In genomic region chr6:151038616-151039015, GRCh38 we compare ENCODE assay signal across 29 cellular contexts.
DNase-seq lines count a peak whose midpoint lies in the region; ATAC-seq, FAIRE-seq and TF ChIP-seq lines count a peak whose summit lies in the region.
"Had no signal": no experiment of that assay in that cellular context is flagged by ENCODE, and none has a peak within 500 bp of the region (broad histone marks: within the 10 kb centered on the region; RNA-seq: fewer than 3 reads in every experiment).

No MANE protein-coding gene starts in this region.

- H3K9me3 ChIP-seq in ascending aorta (no peaks in the 10 kb centered on the region), keratinocyte (ENCODE audit: control insufficient read depth, low read depth, low read length) (no peaks in the 10 kb centered on the region), WERI-Rb-1 (ENCODE audit: severe bottlenecking) (no peaks in the 10 kb centered on the region)
- H3K9me3 ChIP-seq: heart left ventricle, suprapubic skin, vagina had no signal

- no peak overlapping the region for H3K4me3 ChIP-seq in ascending aorta
- H3K4me3 ChIP-seq in keratinocyte (ENCODE audit: control insufficient read depth in 2 of 3, extremely low read depth in 1 of 3, insufficient read depth in 2 of 3, low read depth in 1 of 3, low read length in 3 of 3): no peak overlapping the region
- H3K4me3 ChIP-seq in WERI-Rb-1 (ENCODE audit: low read depth, low read length): no peak overlapping the region
- H3K4me3 ChIP-seq: heart left ventricle, suprapubic skin, vagina had no signal

- no peak overlapping the region for H3K9ac ChIP-seq in keratinocyte (ENCODE audit: control insufficient read depth, extremely low read depth, insufficient read depth, low read length)

- no peak overlapping the region for H3K4me2 ChIP-seq in keratinocyte (ENCODE audit: control insufficient read depth, extremely low read depth, insufficient read depth, low read depth, low read length)

- DNase-seq in activated naive CD4-positive, alpha-beta T cell treated with anti-CD3 and anti-CD28 coated beads for 36 hours: no peak
- DNase-seq in ascending aorta (ENCODE audit: low spot score in 2 of 2) (peak in 1 of 2 donors; percentile 57), keratinocyte (ENCODE audit: low read depth, low spot score) (no peak), NCI-H1436 (lab: John Stamatoyannopoulos, UW) (no peak), SHP77 treated with DMSO at 0.1 percent for 48 hours (lab: John Stamatoyannopoulos, UW) (no peak), WERI-Rb-1 (no peak)
- DNase-seq in stimulated activated effector memory CD8-positive, alpha-beta T cell treated with anti-CD3 and anti-CD28 coated beads, Interleukin-12 subunit alpha, Interleukin-12 subunit beta, amount 100 ng/mL, for 72 hours (ENCODE audit: low spot score in 2 of 2): no peak
- DNase-seq: activated CD8-positive, alpha-beta T cell treated with anti-CD3 and anti-CD28 coated beads for 36 hours; activated T-cell treated with anti-CD3 and anti-CD28 coated beads, Interleukin-2, amount 50 U/mL, for 4 hours; amniotic stem cell; COR-L47; dermis blood vessel endothelial cell; DMS79; GF-D8; H7; heart left ventricle; NCI-H1105; NCI-H2081; NCI-H446; nucleus accumbens; Right ventricle myocardium superior; small intestine; stimulated activated CD4-positive, alpha-beta T cell treated with anti-CD3 and anti-CD28 coated beads, Interleukin-2, amount 100 ng/mL, for 48 hours; stimulated activated naive B cell treated with anti-CD40 and anti-IgM and Interleukin-4, amounts not matched to agents 10 μg/mL and 1 μg/mL and 100 μg/mL, for 72 hours; SW 1271; T1000 had no signal

- dilution Hi-C loops in keratinocyte (cut with MboI; ENCODE audit: extremely low pct_ligation_motif_present, low sequenced_read_pairs): no loop called here

- H3K36me3 Mint-ChIP-seq in activated naive CD4-positive, alpha-beta T cell treated with anti-CD3 and anti-CD28 coated beads, Interleukin-2, amount 50 U/mL, for 24 hours: peaks cover 36% of the 10 kb centered on the region
- H3K36me3 Mint-ChIP-seq in activated naive CD4-positive, alpha-beta T cell treated with anti-CD3 and anti-CD28 coated beads for 36 hours (ENCODE audit: low read depth): peaks cover 61% of the 10 kb centered on the region
- H3K36me3 Mint-ChIP-seq in stimulated activated effector memory CD8-positive, alpha-beta T cell treated with anti-CD3 and anti-CD28 coated beads, Interleukin-12 subunit alpha, Interleukin-12 subunit beta, amount 100 ng/mL, for 72 hours: peaks cover 80% of the 10 kb centered on the region

- no peaks in the 10 kb centered on the region for H3K9me1 ChIP-seq in keratinocyte (ENCODE audit: control insufficient read depth, extremely low read depth, insufficient read depth, low read length)

- H3K27ac ChIP-seq in ascending aorta: peak overlapping the region; percentile 88 to 92
- peak overlapping the region; percentile 98 for H3K27ac ChIP-seq in keratinocyte (ENCODE audit: control insufficient read depth, insufficient read depth, low read length)
- no peak overlapping the region for H3K27ac ChIP-seq in WERI-Rb-1
- H3K27ac ChIP-seq: heart left ventricle, suprapubic skin, vagina had no signal

- TF ChIP-seq CTCF in ascending aorta (IDR thresholded peaks at IDR 0.05) (no peak), keratinocyte (optimal IDR thresholded peaks at IDR 0.05 in 1 of 3, IDR thresholded peaks at IDR 0.05 in 1 of 3, conservative IDR thresholded peaks at IDR 0.05 in 1 of 3; ENCODE audit: extremely low read depth in 1 of 3, insufficient read depth in 2 of 3, low read length in 3 of 3) (no peak), WERI-Rb-1 (IDR thresholded peaks at IDR 0.05; ENCODE audit: low read depth, low read length) (no peak)

- no peaks in the 10 kb centered on the region for H4K20me1 ChIP-seq in keratinocyte (ENCODE audit: control insufficient read depth, extremely low read depth, insufficient read depth, low read length)

- H3K9me3 Mint-ChIP-seq in activated naive CD4-positive, alpha-beta T cell treated with anti-CD3 and anti-CD28 coated beads, Interleukin-2, amount 50 U/mL, for 24 hours: no peaks in the 10 kb centered on the region
- H3K9me3 Mint-ChIP-seq in activated naive CD4-positive, alpha-beta T cell treated with anti-CD3 and anti-CD28 coated beads for 36 hours: no peaks in the 10 kb centered on the region
- H3K9me3 Mint-ChIP-seq in stimulated activated effector memory CD8-positive, alpha-beta T cell treated with anti-CD3 and anti-CD28 coated beads, Interleukin-12 subunit alpha, Interleukin-12 subunit beta, amount 100 ng/mL, for 72 hours: no peaks in the 10 kb centered on the region
- H3K9me3 Mint-ChIP-seq: activated CD8-positive, alpha-beta T cell treated with anti-CD3 and anti-CD28 coated beads for 36 hours; activated T-cell treated with anti-CD3 and anti-CD28 coated beads, Interleukin-2, amount 50 U/mL, for 4 hours; stimulated activated naive B cell treated with anti-CD40 and anti-IgM and Interleukin-4, amounts not matched to agents 10 μg/mL and 1 μg/mL and 100 μg/mL, for 72 hours had no signal

- no peak for ATAC-seq in stimulated activated effector memory CD8-positive, alpha-beta T cell treated with anti-CD3 and anti-CD28 coated beads, Interleukin-12 subunit alpha, Interleukin-12 subunit beta, amount 100 ng/mL, for 72 hours
- ATAC-seq: activated CD8-positive, alpha-beta T cell treated with anti-CD3 and anti-CD28 coated beads for 36 hours; activated T-cell treated with anti-CD3 and anti-CD28 coated beads, Interleukin-2, amount 50 U/mL, for 4 hours; heart left ventricle; stimulated activated naive B cell treated with anti-CD40 and anti-IgM and Interleukin-4, amounts not matched to agents 10 μg/mL and 1 μg/mL and 100 μg/mL, for 72 hours had no signal

- FAIRE-seq in keratinocyte (lab: Jason Lieb, UNC): no peak
- FAIRE-seq: small intestine had no signal

- no peaks in the 10 kb centered on the region for H3K4me1 Mint-ChIP-seq in activated naive CD4-positive, alpha-beta T cell treated with anti-CD3 and anti-CD28 coated beads, Interleukin-2, amount 50 U/mL, for 24 hours
- H3K4me1 Mint-ChIP-seq in activated naive CD4-positive, alpha-beta T cell treated with anti-CD3 and anti-CD28 coated beads for 36 hours (ENCODE audit: low read depth): peaks cover 6% of the 10 kb centered on the region
- peaks cover 9% of the 10 kb centered on the region for H3K4me1 Mint-ChIP-seq in stimulated activated effector memory CD8-positive, alpha-beta T cell treated with anti-CD3 and anti-CD28 coated beads, Interleukin-12 subunit alpha, Interleukin-12 subunit beta, amount 100 ng/mL, for 72 hours

- no peak overlapping the region for H2AFZ ChIP-seq in keratinocyte (ENCODE audit: control insufficient read depth, low read length)

- H3K27me3 ChIP-seq in ascending aorta (no peaks in the 10 kb centered on the region), keratinocyte (ENCODE audit: control insufficient read depth, extremely low read depth, insufficient read depth, low read length) (no peaks in the 10 kb centered on the region), WERI-Rb-1 (ENCODE audit: insufficient read depth, low read depth, severe bottlenecking) (no peaks in the 10 kb centered on the region)
- H3K27me3 ChIP-seq: heart left ventricle, suprapubic skin, vagina had no signal

- peaks cover 4 to 14% of the 10 kb centered on the region in 2 donors for H3K36me3 ChIP-seq in ascending aorta
- H3K36me3 ChIP-seq in keratinocyte (ENCODE audit: control insufficient read depth in 2 of 2, extremely low read depth in 1 of 2, insufficient read depth in 2 of 2, low read length in 2 of 2): peaks cover 3 to 7% of the 10 kb centered on the region in 2 experiments
- H3K36me3 ChIP-seq in WERI-Rb-1: no peaks in the 10 kb centered on the region
- H3K36me3 ChIP-seq: suprapubic skin, vagina had no signal

- peak overlapping the region; percentile 66 for H3K27ac Mint-ChIP-seq in activated naive CD4-positive, alpha-beta T cell treated with anti-CD3 and anti-CD28 coated beads, Interleukin-2, amount 50 U/mL, for 24 hours
- H3K27ac Mint-ChIP-seq in activated naive CD4-positive, alpha-beta T cell treated with anti-CD3 and anti-CD28 coated beads for 36 hours: no peak overlapping the region
- H3K27ac Mint-ChIP-seq in stimulated activated effector memory CD8-positive, alpha-beta T cell treated with anti-CD3 and anti-CD28 coated beads, Interleukin-12 subunit alpha, Interleukin-12 subunit beta, amount 100 ng/mL, for 72 hours: peak overlapping the region; percentile 47
- H3K27ac Mint-ChIP-seq: activated CD8-positive, alpha-beta T cell treated with anti-CD3 and anti-CD28 coated beads for 36 hours; stimulated activated naive B cell treated with anti-CD40 and anti-IgM and Interleukin-4, amounts not matched to agents 10 μg/mL and 1 μg/mL and 100 μg/mL, for 72 hours had no signal

- intact Hi-C loops in activated naive CD4-positive, alpha-beta T cell treated with anti-CD3 and anti-CD28 coated beads for 36 hours (cut with micrococcal nuclease): no loop called here
- intact Hi-C loops in ascending aorta (cut with DNase I): no loop called here

- no peaks in the 10 kb centered on the region for H3K27me3 Mint-ChIP-seq in activated naive CD4-positive, alpha-beta T cell treated with anti-CD3 and anti-CD28 coated beads, Interleukin-2, amount 50 U/mL, for 24 hours
- no peaks in the 10 kb centered on the region for H3K27me3 Mint-ChIP-seq in activated naive CD4-positive, alpha-beta T cell treated with anti-CD3 and anti-CD28 coated beads for 36 hours (ENCODE audit: low read depth)
- H3K27me3 Mint-ChIP-seq: activated CD8-positive, alpha-beta T cell treated with anti-CD3 and anti-CD28 coated beads for 36 hours; stimulated activated naive B cell treated with anti-CD40 and anti-IgM and Interleukin-4, amounts not matched to agents 10 μg/mL and 1 μg/mL and 100 μg/mL, for 72 hours had no signal

- no peaks in the 10 kb centered on the region for H3K79me2 ChIP-seq in keratinocyte (ENCODE audit: control insufficient read depth, insufficient read depth, low read length)

- CTCF ChIA-PET in activated naive CD4-positive, alpha-beta T cell treated with anti-CD3 and anti-CD28 coated beads for 36 hours (lab: Charles Lee): no interaction called here

- H3K4me3 Mint-ChIP-seq in activated naive CD4-positive, alpha-beta T cell treated with anti-CD3 and anti-CD28 coated beads, Interleukin-2, amount 50 U/mL, for 24 hours: no peak overlapping the region
- no peak overlapping the region for H3K4me3 Mint-ChIP-seq in activated naive CD4-positive, alpha-beta T cell treated with anti-CD3 and anti-CD28 coated beads for 36 hours
- no peak overlapping the region for H3K4me3 Mint-ChIP-seq in stimulated activated effector memory CD8-positive, alpha-beta T cell treated with anti-CD3 and anti-CD28 coated beads, Interleukin-12 subunit alpha, Interleukin-12 subunit beta, amount 100 ng/mL, for 72 hours
- H3K4me3 Mint-ChIP-seq: activated CD8-positive, alpha-beta T cell treated with anti-CD3 and anti-CD28 coated beads for 36 hours; activated T-cell treated with anti-CD3 and anti-CD28 coated beads, Interleukin-2, amount 50 U/mL, for 4 hours; stimulated activated naive B cell treated with anti-CD40 and anti-IgM and Interleukin-4, amounts not matched to agents 10 μg/mL and 1 μg/mL and 100 μg/mL, for 72 hours had no signal

- H3K4me1 ChIP-seq in ascending aorta: peaks cover 0 to 22% of the 10 kb centered on the region in 2 donors
- H3K4me1 ChIP-seq in keratinocyte (ENCODE audit: control insufficient read depth, extremely low read depth, insufficient read depth, low read length): peaks cover 42% of the 10 kb centered on the region
